Comparison of ENCODE assay signal across 19 cellular contexts in the genomic region with DNA sequence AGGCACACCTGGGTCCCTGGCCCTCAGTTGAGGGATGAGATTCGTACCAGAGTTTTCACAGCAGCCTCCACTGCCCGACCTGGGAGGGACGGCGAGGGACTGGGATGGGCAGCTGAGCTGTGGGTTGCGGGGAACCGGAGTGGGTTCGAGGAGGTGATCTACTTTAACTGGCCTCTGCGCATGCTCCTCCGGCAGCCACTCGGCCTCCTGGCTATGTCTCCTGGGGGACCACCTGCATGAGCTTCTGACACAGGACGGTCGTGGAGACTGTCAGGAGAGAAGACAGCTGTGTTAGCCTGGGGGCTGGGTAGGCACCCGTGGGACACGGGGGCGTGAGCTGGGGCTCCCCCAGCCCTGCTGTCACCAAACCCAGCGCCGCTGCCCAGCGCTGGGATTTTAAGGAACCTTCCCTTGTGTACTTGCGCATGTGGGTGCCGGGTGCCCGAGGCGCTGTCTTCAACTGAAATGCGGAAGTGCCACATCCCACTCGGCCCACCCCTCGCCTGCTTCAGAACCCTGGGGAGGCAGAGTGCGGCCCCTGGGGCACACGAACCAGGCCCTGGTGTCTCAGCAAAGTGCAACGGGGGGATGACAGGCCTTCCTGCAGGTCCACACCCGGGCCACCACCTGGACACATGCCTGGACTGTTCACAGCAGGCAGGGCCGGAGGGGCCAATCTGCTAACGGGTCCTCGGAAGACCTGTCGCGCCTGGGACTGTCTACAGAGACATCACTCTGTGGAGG. TPM values are rescaled to one million over a fixed set of nuclear protein-coding genes. Genes with fewer than 3 reads are reported as not detected.
DNase-seq lines count a peak whose midpoint lies in the region; ATAC-seq, FAIRE-seq and TF ChIP-seq lines count a peak whose summit lies in the region.
"Had no signal": no experiment of that assay in that cellular context is flagged by ENCODE, and none has a peak within 500 bp of the region (broad histone marks: within the 10 kb centered on the region; RNA-seq: fewer than 3 reads in every experiment).

No MANE protein-coding gene starts in this region.

- DNase-seq in activated T-cell treated with anti-CD3 and anti-CD28 coated beads for 4 hours (peak; percentile 17), NAMALWA (ENCODE audit: low spot score) (peak; percentile 77), GM12878 (ENCODE audit: low read depth, low spot score) (no peak), suprapubic skin (ENCODE audit: low spot score in 2 of 2) (no peak), NCI-H1105 treated with DMSO at 0.1 percent for 48 hours (lab: John Stamatoyannopoulos, UW) (no peak)
- no peak for DNase-seq in activated T-cell treated with anti-CD3 and anti-CD28 coated beads, Interleukin-2, amount 50 U/mL, for 72 hours
- DNase-seq in stimulated activated CD8-positive, alpha-beta memory T cell treated with anti-CD3 and anti-CD28 coated beads, Interleukin-12 subunit alpha, Interleukin-12 subunit beta, amount 100 ng/mL, for 4 hours (ENCODE audit: low read depth): peak; percentile 5
- DNase-seq: activated CD8-positive, alpha-beta memory T cell treated with anti-CD3 and anti-CD28 coated beads, Interleukin-2, amount 50 U/mL, for 48 hours; Caco-2; effector CD8-positive, alpha-beta T cell; left cardiac atrium; NCI-H2029 treated with DMSO at 0.1 percent for 48 hours; NCI-H524 treated with DMSO at 0.1 percent for 48 hours; stimulated activated naive CD8-positive, alpha-beta T cell treated with anti-CD3 and anti-CD28 coated beads, Interleukin-15, amount 100 ng/mL, for 72 hours; uterus had no signal

- H2AFZ ChIP-seq in GM12878 (ENCODE audit: control insufficient read depth, low read depth, low read length): no peak overlapping the region

- 0 out of 2 replicates have a peak, but pooled peaks cover 2% of the 10 kb centered on the region for H3K4me1 ChIP-seq in GM12878 (ENCODE audit: control insufficient read depth, insufficient read depth, low read length)
- H3K4me1 ChIP-seq in suprapubic skin: peaks cover 8% of the 10 kb centered on the region
- H3K4me1 ChIP-seq: pancreas, Peyer's patch, uterus had no signal

- peaks cover 7 to 33% of the 10 kb centered on the region in 2 donors for H3K36me3 Mint-ChIP-seq in activated T-cell treated with anti-CD3 and anti-CD28 coated beads, Interleukin-2, amount 50 U/mL, for 72 hours (ENCODE audit: insufficient read depth in 2 of 2)

- SMC1A ChIA-PET in GM12878 (lab: Charles Lee; ENCODE audit: uncharacterized antibody, unreplicated experiment): no interaction called here

- H3K27ac ChIP-seq in GM12878 (ENCODE audit: control insufficient read depth, insufficient read depth) (no peak overlapping the region), suprapubic skin (no peak overlapping the region)
- H3K27ac ChIP-seq: pancreas, Peyer's patch, uterus, VCaP had no signal

- CTCF ChIA-PET in GM12878 (lab: Yijun Ruan, JAX): interaction anchor here (1.0 to 1.3 kb wide), 3 partner anchors 16 to 54 kb away, joined by 3 to 5 read pairs (median 3); no protein-coding TSS in a partner anchor

- H3K4me3 Mint-ChIP-seq in activated T-cell treated with anti-CD3 and anti-CD28 coated beads, Interleukin-2, amount 50 U/mL, for 72 hours: no peak overlapping the region
- H3K4me3 Mint-ChIP-seq: stimulated activated naive CD8-positive, alpha-beta T cell treated with anti-CD3 and anti-CD28 coated beads, Interleukin-15, amount 100 ng/mL, for 72 hours had no signal

- H3K36me3 ChIP-seq in GM12878 (ENCODE audit: control insufficient read depth in 2 of 2, insufficient read depth in 2 of 2, low read length in 1 of 2) (peaks cover 17 to 59% of the 10 kb centered on the region in 2 experiments), suprapubic skin (peaks cover 45% of the 10 kb centered on the region)
- H3K36me3 ChIP-seq: uterus had no signal

- H3K27me3 ChIP-seq in GM12878 (replicated peaks in 1 of 2; ENCODE audit: control insufficient read depth in 2 of 2, insufficient read depth in 2 of 2, low read length in 1 of 2) (no peaks in the 10 kb centered on the region), suprapubic skin (no peaks in the 10 kb centered on the region)
- H3K27me3 ChIP-seq: pancreas, Peyer's patch, uterus had no signal

- WGBS in GM12878 (ENCODE audit: insufficient coverage, insufficient replicate concordance, low lambda C conversion rate, missing lambda C conversion rate): 64% methylated on average over 30 of the region's 34 CpGs
- 88% methylated on average over 26 of the region's 34 CpGs for WGBS in suprapubic skin

- H3K4me3 ChIP-seq in GM12878 (no peak overlapping the region), suprapubic skin (no peak overlapping the region)
- H3K4me3 ChIP-seq: pancreas, Peyer's patch, uterus had no signal

- RAD21 ChIA-PET in GM12878 (lab: Charles Lee; ENCODE audit: unreplicated experiment): no interaction called here

- TF ChIP-seq POLR2A in GM12878 (IDR thresholded peaks at IDR 0.05; ENCODE audit: low read depth, low read length): peak; percentile 41
- no peak for TF ChIP-seq POLR2A in suprapubic skin (IDR thresholded peaks at IDR 0.05)

- H3K9ac ChIP-seq in GM12878 (ENCODE audit: control insufficient read depth, insufficient read depth, low read length): no peak overlapping the region

- H3K27me3 Mint-ChIP-seq in activated T-cell treated with anti-CD3 and anti-CD28 coated beads, Interleukin-2, amount 50 U/mL, for 72 hours (ENCODE audit: low read depth): no peaks in the 10 kb centered on the region
- H3K27me3 Mint-ChIP-seq: stimulated activated naive CD8-positive, alpha-beta T cell treated with anti-CD3 and anti-CD28 coated beads, Interleukin-15, amount 100 ng/mL, for 72 hours had no signal

- no peak for FAIRE-seq in GM12878 (lab: Jason Lieb, UNC)
- FAIRE-seq: pancreas had no signal

- BruUV-seq in GM12878 (replicated peaks; lab: Mats Ljungman, UMichigan): no TSS peak

- in situ Hi-C loops in GM12878 (cut with MboI): no loop called here

- POLR2A ChIA-PET in GM12878 (lab: Charles Lee): no interaction called here

- ATAC-seq in activated T-cell treated with anti-CD3 and anti-CD28 coated beads, Interleukin-2, amount 50 U/mL, for 72 hours (replicated peaks in 1 of 2): no peak
- no peak for ATAC-seq in GM12878
- no peak for ATAC-seq in HG02852 (IDR thresholded peaks at IDR 0.05; ENCODE audit: unreplicated experiment)
- ATAC-seq: left cardiac atrium; stimulated activated naive CD8-positive, alpha-beta T cell treated with anti-CD3 and anti-CD28 coated beads, Interleukin-15, amount 100 ng/mL, for 72 hours had no signal

- peaks cover 12% of the 10 kb centered on the region for H3K4me1 Mint-ChIP-seq in activated T-cell treated with anti-CD3 and anti-CD28 coated beads, Interleukin-2, amount 50 U/mL, for 72 hours (ENCODE audit: low read depth)

- TF ChIP-seq EP300 in GM12878 (IDR thresholded peaks at IDR 0.05; ENCODE audit: borderline replicate concordance in 1 of 2, control insufficient read depth in 1 of 2, low read depth in 2 of 2, low read length in 2 of 2) (no peak), suprapubic skin (IDR thresholded peaks at IDR 0.05) (no peak)

- H3K4me2 ChIP-seq in GM12878 (ENCODE audit: control insufficient read depth, insufficient read depth): no peak overlapping the region

- no peak for TF ChIP-seq RAD21 in GM12878 (IDR thresholded peaks at IDR 0.05; ENCODE audit: insufficient read depth, low read depth, low read length)

- H4K20me1 ChIP-seq in GM12878 (ENCODE audit: control insufficient read depth, insufficient read depth): no peaks in the 10 kb centered on the region

- H3K9me3 ChIP-seq in GM12878 (replicated peaks; ENCODE audit: control insufficient read depth, insufficient read depth, low read length) (no peaks in the 10 kb centered on the region), suprapubic skin (no peaks in the 10 kb centered on the region)
- H3K9me3 ChIP-seq: Caco-2, pancreas, Peyer's patch, uterus had no signal

- intact Hi-C loops in GM12878 (cut with micrococcal nuclease; ENCODE audit: unreplicated experiment): no loop called here

- H3K9me3 Mint-ChIP-seq in activated T-cell treated with anti-CD3 and anti-CD28 coated beads, Interleukin-2, amount 50 U/mL, for 72 hours: no peaks in the 10 kb centered on the region
- H3K9me3 Mint-ChIP-seq: stimulated activated naive CD8-positive, alpha-beta T cell treated with anti-CD3 and anti-CD28 coated beads, Interleukin-15, amount 100 ng/mL, for 72 hours had no signal

- H3K79me2 ChIP-seq in GM12878 (ENCODE audit: control insufficient read depth, insufficient read depth, low read length): no peaks in the 10 kb centered on the region

- no peak overlapping the region for H3K27ac Mint-ChIP-seq in activated T-cell treated with anti-CD3 and anti-CD28 coated beads, Interleukin-2, amount 50 U/mL, for 72 hours

- TF ChIP-seq CTCF in GM12878 (IDR thresholded peaks at IDR 0.05 in 2 of 3, conservative IDR thresholded peaks at IDR 0.05 in 1 of 3; ENCODE audit: control insufficient read depth in 2 of 3, extremely low read depth in 1 of 3, insufficient read depth in 1 of 3, low read depth in 3 of 3, low read length in 3 of 3): no peak
- TF ChIP-seq CTCF in suprapubic skin (IDR thresholded peaks at IDR 0.05): no peak

TF ChIP-seq in GM12878, 131 proteins besides CTCF, POLR2A, EP300 and RAD21 (continues in another document):
- TF ChIP-seq NR2C1 (IDR thresholded peaks at IDR 0.05): no peak
- no peak for TF ChIP-seq JUND (IDR thresholded peaks at IDR 0.05; ENCODE audit: low read depth, low read length)
- TF ChIP-seq ESRRA (IDR thresholded peaks at IDR 0.05; ENCODE audit: low read length): no peak
- TF ChIP-seq POLR2AphosphoS5 (IDR thresholded peaks at IDR 0.05; ENCODE audit: low read length): 0 out of 2 replicates have a peak, but pooled peaks have one; percentile 8
- no peak for TF ChIP-seq MTA2 (IDR thresholded peaks at IDR 0.05; ENCODE audit: low read depth)

RNA-seq across cellular contexts. Expression of a gene that starts 36.4 kb away (rescaled TPM):
- 100 to 1,000 TPM; 463 to 508 TPM for total RNA-seq in activated T-cell treated with anti-CD3 and anti-CD28 coated beads, Interleukin-2, amount 50 U/mL, for 72 hours
- total RNA-seq in GM12878 (2013; cell fraction: nucleolus; rRNA removed): 30.6 and 32.7 TPM in 2 replicates
- total RNA-seq in GM12878 (2014; rRNA removed) (29.8 and 33.4 TPM in 2 replicates), GM12878 (2014; rRNA removed; fragmentation: Illumina TruSeq; extraction: Trizol) (11.4 and 13.0 TPM in 2 replicates), GM12878 (2021) (95.1 and 101 TPM in 2 replicates), suprapubic skin (10 to 100 TPM in 3 of 4 donors, 1 to 10 TPM in 1; 10.0 to 99.4 (median 61.1) TPM)
- polyA plus RNA-seq in GM12878 (2011; ENCODE audit: low read depth): 25.8 TPM
- polyA plus RNA-seq in GM12878 (2011; rRNA removed) (4.8 and 8.6 TPM in 2 replicates), GM12878 (2014; fragmentation: Illumina TruSeq; extraction: Trizol) (10.1 and 38.1 TPM in 2 replicates), GM12878 (2014; fragmentation: Nextera tagmentation; extraction: Ambion mirVana) (1 to 10 TPM; 2.3 to 4.2 TPM), GM12878 (2014; rRNA removed) (44.5 and 51.5 TPM in 2 replicates), GM12878 (2016; fragmentation: Nextera tagmentation; extraction: Ambion mirVana) (10 to 100 TPM; 55.0 to 56.2 TPM)
- polyA plus RNA-seq in GM12878 (2011; cell fraction: cytosol; rRNA removed): 15.8 and 16.8 TPM in 2 replicates
- polyA plus RNA-seq in GM12878 (2011; cell fraction: nucleus; rRNA removed): 25.1 and 32.3 TPM in 2 replicates
- polyA plus RNA-seq in GM12878 (2012): 45.2 and 60.4 TPM in 2 replicates
- polyA minus RNA-seq in GM12878 (2011; rRNA and poly(A)+ RNA removed): 10.7 and 17.2 TPM in 2 replicates
- 20.3 and 21.6 TPM in 2 replicates for polyA minus RNA-seq in GM12878 (2011; cell fraction: cytosol; rRNA and poly(A)+ RNA removed)
- polyA minus RNA-seq in GM12878 (2011; cell fraction: nucleus; rRNA and poly(A)+ RNA removed): 10.8 and 18.6 TPM in 2 replicates

Comparison
In these comparisons a context has a peak if more than half of its experiments do, and no peak if none do; other contexts are left out.
1. DNase-seq: peak in activated T-cell treated with anti-CD3 and anti-CD28 coated beads for 4 hours (single experiment), NAMALWA (single experiment) and stimulated activated CD8-positive, alpha-beta memory T cell treated with anti-CD3 and anti-CD28 coated beads, Interleukin-12 subunit alpha, Interleukin-12 subunit beta, amount 100 ng/mL, for 4 hours (single experiment); none in activated T-cell treated with anti-CD3 and anti-CD28 coated beads, Interleukin-2, amount 50 U/mL, for 72 hours (0 of 2), GM12878 (single experiment), suprapubic skin (0 of 2) and NCI-H1105 treated with DMSO at 0.1 percent for 48 hours (single experiment).
2. RNA of a gene that starts 36.4 kb away (total RNA-seq): 463 to 508 TPM in activated T-cell treated with anti-CD3 and anti-CD28 coated beads, Interleukin-2, amount 50 U/mL, for 72 hours; 10.0 to 99.4 TPM in suprapubic skin and 11.4 to 101 TPM in GM12878; every median in the first group is over 4 times any median in the second.